Comparison of ENCODE assay signal across 9 cellular contexts in the genomic region with DNA sequence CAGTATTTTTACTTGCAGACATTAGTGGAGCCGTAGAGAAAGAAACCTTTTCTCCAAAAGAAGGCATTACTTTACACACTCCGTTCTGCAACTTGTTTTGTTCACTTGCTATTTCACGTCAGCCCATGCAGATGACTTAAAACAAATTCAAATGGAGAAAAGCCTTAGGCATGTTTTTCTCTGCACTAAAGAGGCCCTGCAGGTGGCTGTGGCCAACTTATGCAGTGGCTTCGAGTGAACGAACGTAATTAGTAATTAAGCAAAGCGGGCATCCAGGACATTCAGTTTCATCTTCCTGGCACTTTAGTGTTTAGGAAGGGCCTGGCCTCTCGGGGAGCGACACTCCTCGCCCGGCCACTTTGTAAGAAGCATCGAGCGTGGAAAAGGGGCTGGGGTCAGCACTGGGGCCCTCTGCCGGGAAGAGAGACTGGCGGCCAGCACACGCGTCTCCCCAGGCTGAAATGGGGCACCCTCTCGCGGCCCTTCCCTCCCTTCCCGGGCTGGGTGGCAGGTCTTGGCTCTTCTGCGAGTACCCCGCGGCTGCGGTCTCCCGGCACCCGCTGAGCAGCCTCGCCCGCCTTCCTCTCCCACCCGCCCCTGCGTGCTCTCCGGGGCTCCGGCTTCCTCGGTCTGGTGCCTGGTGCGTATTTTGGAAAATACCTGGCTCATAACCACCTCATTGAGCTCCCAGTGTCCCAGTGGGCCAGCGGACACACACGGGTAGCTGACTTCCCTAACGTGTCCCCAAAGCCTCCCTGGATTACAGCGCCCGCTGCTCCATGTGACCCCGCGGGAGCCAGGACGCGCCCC. TPM values are rescaled to one million over a fixed set of nuclear protein-coding genes. Genes with fewer than 3 reads are reported as not detected.
DNase-seq lines count a peak whose midpoint lies in the region; ATAC-seq and TF ChIP-seq lines count a peak whose summit lies in the region.
"Had no signal": no experiment of that assay in that cellular context is flagged by ENCODE, and none has a peak within 500 bp of the region (broad histone marks: within the 10 kb centered on the region; RNA-seq: fewer than 3 reads in every experiment).

No MANE protein-coding gene starts in this region.

- peak overlapping the region; percentile 88 for H3K4me3 Mint-ChIP-seq in progenitor cell of endocrine pancreas (ENCODE audit: low read depth)

- DNase-seq in PC-3 (no peak), heart right ventricle (peak in 1 of 2 donors; percentile 58), progenitor cell of endocrine pancreas (ENCODE audit: low spot score, unreplicated experiment) (peak; percentile 26), LoVo (ENCODE audit: low spot score) (no peak)
- peak; percentile 51 for DNase-seq in activated naive CD4-positive, alpha-beta T cell treated with anti-CD3 and anti-CD28 coated beads, Interleukin-2, amount 50 U/mL, for 16 hours

- H3K9me2 ChIP-seq in PC-3 (replicated peaks; ENCODE audit: low read length) = no peaks in the 10 kb centered on the region

- peak overlapping the region; percentile 92 for H3K27ac Mint-ChIP-seq in progenitor cell of endocrine pancreas

- H3K9ac ChIP-seq in BLaER1 (peak overlapping the region; percentile 95), PC-3 (ENCODE audit: low read length) (peak overlapping the region; percentile 8; the same call in 1 of the 2 replicates)

- POLR2A ChIA-PET in PC-3 (lab: Charles Lee; ENCODE audit: unreplicated experiment) = no interaction called here

- no TSS peak for BruUV-seq in PC-3 (replicated peaks; lab: Mats Ljungman, UMichigan)

- H3K27me3 ChIP-seq in BLaER1 = no peaks in the 10 kb centered on the region
- H3K27me3 ChIP-seq in PC-3 (ENCODE audit: low read length) = no peaks in the 10 kb centered on the region; the same call in 1 of the 2 replicates
- H3K27me3 ChIP-seq in heart right ventricle = no peaks in the 10 kb centered on the region

- H3F3A ChIP-seq in PC-3 (ENCODE audit: low read length, unreplicated experiment) = no peaks in the 10 kb centered on the region

- intact Hi-C loops in PC-3 (cut with micrococcal nuclease) = no loop called here
- intact Hi-C loops in heart right ventricle (cut with DNase I) = loop anchor here in 4 of 10 donors (5.0 to 10.0 kb wide), 4 partner anchors 43 to 126 kb away; partner anchors contain the start of gene TLR3 (in 3 of the 4)

- no peaks in the 10 kb centered on the region for H3K36me3 Mint-ChIP-seq in progenitor cell of endocrine pancreas (ENCODE audit: insufficient read depth)

- H3K4me1 ChIP-seq in BLaER1 (peaks cover 31% of the 10 kb centered on the region), PC-3 (ENCODE audit: insufficient read depth, low read length) (no peaks in the 10 kb centered on the region; the same call in 1 of the 2 replicates), heart right ventricle (peaks cover 6 to 45% (median 36%) of the 10 kb centered on the region in 9 donors)

- peak overlapping the region; percentile 98 for H3K4me3 ChIP-seq in BLaER1
- H3K4me3 ChIP-seq in PC-3 (ENCODE audit: low read length) = peak overlapping the region; percentile 75
- peak overlapping the region; percentile 77 to 96 (median 90) for H3K4me3 ChIP-seq in heart right ventricle

- H3K9me3 ChIP-seq in BLaER1 = no peaks in the 10 kb centered on the region
- no peaks in the 10 kb centered on the region for H3K9me3 ChIP-seq in PC-3 (ENCODE audit: low read length)
- no peaks in the 10 kb centered on the region for H3K9me3 ChIP-seq in heart right ventricle

- peak overlapping the region; percentile 79 for H3K4me2 ChIP-seq in BLaER1
- H3K4me2 ChIP-seq in PC-3 (ENCODE audit: low read length) = peak overlapping the region; percentile 91

- no peak for TF ChIP-seq CTCF in PC-3 (conservative IDR thresholded peaks at IDR 0.05; ENCODE audit: low read depth, low read length)
- peak in 3 of 9 donors; percentile 8 to 30 (median 19) for TF ChIP-seq CTCF in heart right ventricle (IDR thresholded peaks at IDR 0.05)
- TF ChIP-seq CTCF in progenitor cell of endocrine pancreas (IDR thresholded peaks at IDR 0.05; ENCODE audit: unreplicated experiment) = peak; percentile 22

- H4K20me1 ChIP-seq in BLaER1 (no peaks in the 10 kb centered on the region), PC-3 (ENCODE audit: low read length) (no peaks in the 10 kb centered on the region)

- H3K27ac ChIP-seq in BLaER1 (peak overlapping the region; percentile 96), PC-3 (ENCODE audit: low read length) (no peak overlapping the region), heart right ventricle (peak overlapping the region; percentile 91 to 99 (median 98))

- peaks cover 18% of the 10 kb centered on the region for H3K4me1 Mint-ChIP-seq in progenitor cell of endocrine pancreas (ENCODE audit: low read depth)

- CTCF ChIA-PET in PC-3 (lab: Charles Lee) = no interaction called here

- H3K9me3 Mint-ChIP-seq in progenitor cell of endocrine pancreas (ENCODE audit: low read depth) = no peaks in the 10 kb centered on the region

- H2AFZ ChIP-seq in PC-3 (ENCODE audit: low read length) = peak overlapping the region; percentile 95

- H3K27me3 Mint-ChIP-seq in progenitor cell of endocrine pancreas = no peaks in the 10 kb centered on the region

- H3K36me3 ChIP-seq in BLaER1 (peaks cover 11% of the 10 kb centered on the region), PC-3 (ENCODE audit: low read depth, low read length) (no peaks in the 10 kb centered on the region), heart right ventricle (peaks cover 0 to 15% (median 0%) of the 10 kb centered on the region in 9 donors)

- no peaks in the 10 kb centered on the region for H3K79me2 ChIP-seq in PC-3 (ENCODE audit: low read length)

- WGBS in heart right ventricle, 2 donors = 1 to 3% methylated on average over 43 of the region's 43 CpGs

- ATAC-seq in GM19043 (IDR thresholded peaks at IDR 0.05; ENCODE audit: low read depth, unreplicated experiment) (peak; percentile 25), HG03159 (IDR thresholded peaks at IDR 0.05; ENCODE audit: unreplicated experiment) (peak; percentile 29), PC-3 (peak; percentile 50), heart right ventricle (peak; percentile 34 to 90 (median 83))

RNA-seq across cellular contexts. Expression of gene CYP4V2, which starts 0.7 kb away (rescaled TPM):
- total RNA-seq in PC-3 (2014; rRNA removed) = 0.17 and 0.69 TPM in 2 replicates
- 10 to 100 TPM; 16.1 to 37.9 (median 25.9) TPM for total RNA-seq in heart right ventricle
- 10 to 100 TPM in 1 of 2 donors, 1 to 10 TPM in 1; 8.1 to 35.3 TPM for polyA plus RNA-seq in heart right ventricle
- 6.0 and 6.2 TPM in 2 replicates for total RNA-seq in progenitor cell of endocrine pancreas

RNA-seq across cellular contexts. Expression of gene KLKB1, which starts 36.6 kb away (rescaled TPM):
- total RNA-seq in PC-3 (2014; rRNA removed) = not detected in 2 replicates
- total RNA-seq in heart right ventricle = 1 to 10 TPM in 6 of 10 donors, under 1 TPM in 4; 0.23 to 1.9 (median 1.1) TPM
- polyA plus RNA-seq in heart right ventricle = 1 to 10 TPM in 1 of 2 donors, under 1 TPM in 1; 0.57 to 3.7 TPM
- not detected in 2 replicates for total RNA-seq in progenitor cell of endocrine pancreas
- total RNA-seq: activated CD8-positive, alpha-beta memory T cell treated with anti-CD3 and anti-CD28 coated beads for 36 hours had no signal

Comparison
In these comparisons a context has a peak if more than half of its experiments do, and no peak if none do; other contexts are left out.
1. ATAC-seq: peak in every context shown above with its lines; median percentile 83 in heart right ventricle; 50 in PC-3; 29 in HG03159; 25 in GM19043.
2. DNase-seq: peak in activated naive CD4-positive, alpha-beta T cell treated with anti-CD3 and anti-CD28 coated beads, Interleukin-2, amount 50 U/mL, for 16 hours (single experiment) and progenitor cell of endocrine pancreas (single experiment); none in PC-3 (single experiment) and LoVo (single experiment).
3. Peak in every context shown above with its lines, with median percentiles within 50 percentile points of each other: H3K4me3 ChIP-seq.